Comparison of ENCODE assay signal across 9 cellular contexts in genomic region chr12:2054091-2055018, GRCh38. TPM values are rescaled to one million over a fixed set of nuclear protein-coding genes. Genes with fewer than 3 reads are reported as not detected.
A peak's percentile ranks its signal among the peaks of the same experiment; 100 is the strongest.
DNase-seq lines count a peak whose midpoint lies in the region; ATAC-seq and TF ChIP-seq lines count a peak whose summit lies in the region.
"Had no signal": no experiment of that assay in that cellular context is flagged by ENCODE, and none has a peak within 500 bp of the region (broad histone marks: within the 10 kb centered on the region; RNA-seq: fewer than 3 reads in every experiment).

No MANE protein-coding gene starts in this region.

- H3K27me3 Mint-ChIP-seq in CD8-positive, alpha-beta T cell (ENCODE audit: low read depth): peaks cover 57% of the 10 kb centered on the region
- peaks cover 18% of the 10 kb centered on the region for H3K27me3 Mint-ChIP-seq in endothelial cell (ENCODE audit: unreplicated experiment)

- peaks cover 14% of the 10 kb centered on the region for H3K27me3 ChIP-seq in CD8-positive, alpha-beta T cell (ENCODE audit: insufficient read depth, low read length)
- H3K27me3 ChIP-seq in ovary: no peaks in the 10 kb centered on the region

- POLR2A ChIA-PET in CD8-positive, alpha-beta T cell (lab: Charles Lee): no interaction called here

- peak overlapping the region; percentile 64 for H3K4me3 Mint-ChIP-seq in CD8-positive, alpha-beta T cell
- peak overlapping the region; percentile 88 for H3K4me3 Mint-ChIP-seq in endothelial cell (ENCODE audit: unreplicated experiment)

- TF ChIP-seq CTCF in CD8-positive, alpha-beta T cell (IDR thresholded peaks at IDR 0.05): no peak
- TF ChIP-seq CTCF in endothelial cell (IDR thresholded peaks at IDR 0.05; ENCODE audit: unreplicated experiment) (no peak), ovary (IDR thresholded peaks at IDR 0.05) (no peak)

- H3K4me1 ChIP-seq in CD8-positive, alpha-beta T cell (ENCODE audit: insufficient read depth, low read length): no peaks in the 10 kb centered on the region
- peaks cover 4% of the 10 kb centered on the region for H3K4me1 ChIP-seq in ovary (ENCODE audit: insufficient read depth)

- H3K4me1 Mint-ChIP-seq in CD8-positive, alpha-beta T cell (ENCODE audit: low read depth): peaks cover 25% of the 10 kb centered on the region
- H3K4me1 Mint-ChIP-seq in endothelial cell (ENCODE audit: unreplicated experiment): peaks cover 17% of the 10 kb centered on the region

- ATAC-seq in CD8-positive, alpha-beta T cell: no peak
- no peak for ATAC-seq in GM21423 (IDR thresholded peaks at IDR 0.05; ENCODE audit: unreplicated experiment)
- ATAC-seq in GM18498 (IDR thresholded peaks at IDR 0.05; ENCODE audit: unreplicated experiment): no peak

- TF ChIP-seq EP300 in ovary (IDR thresholded peaks at IDR 0.05): no peak

- no peaks in the 10 kb centered on the region for H3K36me3 Mint-ChIP-seq in CD8-positive, alpha-beta T cell
- peaks cover 5% of the 10 kb centered on the region for H3K36me3 Mint-ChIP-seq in endothelial cell (ENCODE audit: low read depth, unreplicated experiment)

- no peak overlapping the region for H3K27ac Mint-ChIP-seq in CD8-positive, alpha-beta T cell
- H3K27ac Mint-ChIP-seq in endothelial cell (ENCODE audit: unreplicated experiment): peak overlapping the region; percentile 48

- H3K9me3 ChIP-seq in CD8-positive, alpha-beta T cell (ENCODE audit: low read length): no peaks in the 10 kb centered on the region
- no peaks in the 10 kb centered on the region for H3K9me3 ChIP-seq in ovary

- 6 to 8% (median 6%) methylated on average over 35 to 40 of the region's 40 CpGs for WGBS in ovary, 3 donors

- TF ChIP-seq POLR2A in ovary (IDR thresholded peaks at IDR 0.05): no peak

- H3K27ac ChIP-seq in CD8-positive, alpha-beta T cell (ENCODE audit: low read depth, low read length): no peak overlapping the region
- peak overlapping the region in 1 of 2 donors; percentile 62 for H3K27ac ChIP-seq in ovary
- H3K27ac ChIP-seq: epithelial cell of prostate had no signal

- CTCF ChIA-PET in CD8-positive, alpha-beta T cell (lab: Charles Lee): no interaction called here

- intact Hi-C loops in CD8-positive, alpha-beta T cell (cut with DNase I, micrococcal nuclease): no loop called here
- intact Hi-C loops in ovary (cut with DNase I): loop anchor here (5.0 to 10.0 kb wide), 7 partner anchors 110 to 530 kb away; no protein-coding TSS in a partner anchor

- no peaks in the 10 kb centered on the region for H3K36me3 ChIP-seq in CD8-positive, alpha-beta T cell (ENCODE audit: insufficient read depth, low read length)
- no peaks in the 10 kb centered on the region for H3K36me3 ChIP-seq in ovary

- no peaks in the 10 kb centered on the region for H3K9me3 Mint-ChIP-seq in CD8-positive, alpha-beta T cell
- no peaks in the 10 kb centered on the region for H3K9me3 Mint-ChIP-seq in endothelial cell (ENCODE audit: unreplicated experiment)

- DNase-seq in CD8-positive, alpha-beta T cell: no peak
- DNase-seq in NCI-H526 treated with DMSO at 0.1 percent for 48 hours (lab: John Stamatoyannopoulos, UW) (peak; percentile 28), endothelial cell (ENCODE audit: low spot score) (no peak), ovary (peak in 2 of 5 donors; percentile 33 to 46), NCI-H2107 (lab: John Stamatoyannopoulos, UW) (no peak)
- no peak for DNase-seq in activated CD4-positive, CD25-positive, alpha-beta regulatory T cell (lab: John Stamatoyannopoulos, UW)

- no peak overlapping the region for H3K4me3 ChIP-seq in CD8-positive, alpha-beta T cell (ENCODE audit: low read depth, low read length)
- H3K4me3 ChIP-seq in ovary: peak overlapping the region; percentile 80

RNA-seq across cellular contexts. Expression of gene CACNA1C, which starts 1.6 kb away (rescaled TPM):
- total RNA-seq in CD8-positive, alpha-beta T cell: under 1 TPM; 0.11 to 0.14 TPM
- 11.1 TPM for total RNA-seq in endothelial cell (ENCODE audit: unreplicated experiment)
- 1 to 10 TPM; 2.5 to 6.8 (median 3.7) TPM for total RNA-seq in ovary
- 1 to 10 TPM; 2.2 to 8.3 TPM for polyA plus RNA-seq in ovary

RNA-seq across cellular contexts. Expression of gene DCP1B, which starts 50.1 kb away (rescaled TPM):
- total RNA-seq in CD8-positive, alpha-beta T cell: 1 to 10 TPM; 3.0 TPM
- total RNA-seq in endothelial cell (ENCODE audit: unreplicated experiment) (13.6 TPM), ovary (10 to 100 TPM; 13.5 to 20.8 (median 17.2) TPM)
- polyA plus RNA-seq in ovary: 10 to 100 TPM; 15.2 to 22.9 TPM

Comparison
In these comparisons a context has a peak if more than half of its experiments do, and no peak if none do; other contexts are left out.
1. intact Hi-C loops: an anchor here in ovary (5.0 to 10.0 kb wide); none called in CD8-positive, alpha-beta T cell.